Comparison of ENCODE assay signal across 8 cellular contexts in the genomic region with DNA sequence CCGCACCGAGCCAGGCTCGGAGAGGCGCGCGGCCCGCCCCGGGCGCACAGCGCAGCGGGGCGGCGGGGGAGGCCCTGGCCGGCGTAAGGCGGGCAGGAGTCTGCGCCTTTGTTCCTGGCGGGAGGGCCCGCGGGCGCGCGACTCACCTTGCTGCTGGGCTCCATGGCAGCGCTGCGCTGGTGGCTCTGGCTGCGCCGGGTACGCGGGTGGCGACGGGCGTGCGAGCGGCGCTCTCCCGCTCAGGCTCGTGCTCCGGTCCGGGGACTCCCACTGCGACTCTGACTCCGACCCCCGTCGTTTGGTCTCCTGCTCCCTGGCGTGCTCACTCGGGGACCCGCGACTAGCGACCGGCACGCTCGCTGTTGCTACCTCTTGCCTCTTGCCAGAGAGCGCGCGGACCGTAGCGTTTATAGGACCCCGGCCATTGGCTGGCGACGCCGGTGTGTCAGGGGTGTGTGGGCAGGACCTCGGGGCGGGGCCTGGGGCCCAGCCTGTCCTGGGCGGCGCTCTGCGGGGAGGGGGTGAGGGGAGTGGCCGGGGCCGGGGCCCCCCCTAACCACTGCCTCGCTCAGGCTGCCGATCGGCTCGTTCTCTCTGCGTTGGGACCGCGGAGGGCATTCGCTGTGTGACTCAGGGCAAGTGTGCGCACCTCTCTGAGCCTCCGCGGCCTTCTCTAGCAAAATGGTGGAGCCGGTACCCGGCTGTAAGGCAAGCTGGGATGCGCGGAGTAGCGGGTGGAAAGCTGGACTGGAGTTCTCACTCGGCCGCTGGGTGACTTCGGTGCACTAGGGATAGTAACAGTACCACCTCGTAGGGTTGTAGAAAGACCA. TPM values are rescaled to one million over a fixed set of nuclear protein-coding genes. Genes with fewer than 3 reads are reported as not detected.
DNase-seq lines count a peak whose midpoint lies in the region; TF ChIP-seq lines count a peak whose summit lies in the region.

A gene (minus strand): TSS at position 381 of the 830 bp plus-strand sequence. CDS start 217 bp downstream, at position 164.

- H3F3A ChIP-seq in Loucy (ENCODE audit: low read depth) (no peaks in the 10 kb centered on the region), neural progenitor cell (ENCODE audit: low read depth) (peaks cover 26% of the 10 kb centered on the region)

- peak; percentile 96 for TF ChIP-seq POLR2A in Raji (IDR thresholded peaks at IDR 0.05; ENCODE audit: insufficient read depth, low read depth, low read length)

- H3K27me3 Mint-ChIP-seq in neural progenitor cell (ENCODE audit: insufficient read depth, low read depth) = peaks cover 18% of the 10 kb centered on the region

- H3K4me1 ChIP-seq in Loucy (ENCODE audit: insufficient read depth, low read length, poor library complexity, severe bottlenecking) (peaks cover 52% of the 10 kb centered on the region), neural progenitor cell (peaks cover 60% of the 10 kb centered on the region), stomach smooth muscle (ENCODE audit: control insufficient read depth, insufficient read depth, low read length) (peaks cover 37% of the 10 kb centered on the region)

- peak within 1 kb of the TSS; percentile 99 for H3K4me3 Mint-ChIP-seq in neural progenitor cell

- peak within 1 kb of the TSS; percentile 86 for H3K9ac ChIP-seq in Loucy (ENCODE audit: low read depth, low read length, poor library complexity, severe bottlenecking)
- peak within 1 kb of the TSS; percentile 82 for H3K9ac ChIP-seq in neural progenitor cell
- peak within 1 kb of the TSS; percentile 74 to 85 for H3K9ac ChIP-seq in stomach smooth muscle (ENCODE audit: low read length in 2 of 2)

- DNase-seq in ELF-1 (ENCODE audit: low read depth, low spot score) (peak; percentile 94), H7 (peak; percentile 99), foreskin fibroblast (peak; percentile 95 to 98), neural progenitor cell (ENCODE audit: low spot score) (peak; percentile 98)
- DNase-seq in activated effector memory CD4-positive, alpha-beta T cell treated with anti-CD3 and anti-CD28 coated beads, Interleukin-2, amount 50 U/mL, for 16 hours = peak; percentile 98

- peak within 1 kb of the TSS; percentile 99 for H3K4me2 ChIP-seq in Loucy (ENCODE audit: low read depth, low read length, poor library complexity, severe bottlenecking)
- peak within 1 kb of the TSS; percentile 100 for H3K4me2 ChIP-seq in neural progenitor cell

- H3K79me2 ChIP-seq in Loucy (ENCODE audit: insufficient read depth, low read length) (peaks cover 49% of the 10 kb centered on the region), neural progenitor cell (ENCODE audit: low read depth) (peaks cover 72% of the 10 kb centered on the region)

- H3K27ac Mint-ChIP-seq in neural progenitor cell = peak within 1 kb of the TSS; percentile 92

- peaks cover 42% of the 10 kb centered on the region for H4K20me1 ChIP-seq in Loucy (ENCODE audit: insufficient read depth, low read length, poor library complexity, severe bottlenecking)
- H4K20me1 ChIP-seq in neural progenitor cell (ENCODE audit: low read depth) = peaks cover 49% of the 10 kb centered on the region

- H3K36me3 ChIP-seq in H7 (replicated peaks; ENCODE audit: control insufficient read depth, insufficient read depth, low read length) = peaks cover 18% of the 10 kb centered on the region
- H3K36me3 ChIP-seq in Loucy (ENCODE audit: insufficient read depth, low read length) = no peaks in the 10 kb centered on the region; the same call in 1 of the 2 replicates
- H3K36me3 ChIP-seq in neural progenitor cell = peaks cover 3% of the 10 kb centered on the region
- no peaks in the 10 kb centered on the region for H3K36me3 ChIP-seq in stomach smooth muscle (ENCODE audit: control insufficient read depth in 2 of 2, insufficient read depth in 2 of 2, low read length in 2 of 2)

- no peaks in the 10 kb centered on the region for H3K9me2 ChIP-seq in Loucy (replicated peaks; ENCODE audit: low read depth, low read length)

- no peak for TF ChIP-seq CTCF in Loucy (conservative IDR thresholded peaks at IDR 0.05; ENCODE audit: low read length)
- no peak for TF ChIP-seq CTCF in foreskin fibroblast (IDR thresholded peaks at IDR 0.05; ENCODE audit: low read depth, low read length)
- TF ChIP-seq CTCF in neural progenitor cell (IDR thresholded peaks at IDR 0.05) = no peak

- H3K4me3 ChIP-seq in H7 (ENCODE audit: insufficient read depth, low read depth, low read length) (peak within 1 kb of the TSS; percentile 100), Loucy (ENCODE audit: low read length, poor library complexity, severe bottlenecking) (peak within 1 kb of the TSS; percentile 87), foreskin fibroblast (ENCODE audit: low read depth in 1 of 2, low read length in 2 of 2) (peak within 1 kb of the TSS; percentile 71 to 76), neural progenitor cell (peak within 1 kb of the TSS; percentile 100), stomach smooth muscle (ENCODE audit: low read length in 2 of 2) (peak within 1 kb of the TSS; percentile 89 to 90)

- H2AFZ ChIP-seq in Loucy (ENCODE audit: low read length) (peak within 1 kb of the TSS; percentile 78), neural progenitor cell (replicated peaks) (no peak within 1 kb of the TSS)

- H3K9me3 Mint-ChIP-seq in neural progenitor cell = no peaks in the 10 kb centered on the region

- no peaks in the 10 kb centered on the region; the same call in 1 of the 2 replicates for H3K27me3 ChIP-seq in H7 (ENCODE audit: control insufficient read depth, insufficient read depth, low read length)
- no peaks in the 10 kb centered on the region for H3K27me3 ChIP-seq in Loucy (ENCODE audit: insufficient read depth, low read length, poor library complexity, severe bottlenecking)
- H3K27me3 ChIP-seq in neural progenitor cell = no peaks in the 10 kb centered on the region
- H3K27me3 ChIP-seq in stomach smooth muscle (ENCODE audit: control insufficient read depth in 1 of 2, insufficient read depth in 2 of 2, low read length in 2 of 2) = peaks cover 0 to 2% of the 10 kb centered on the region in 2 donors

- peaks cover 69% of the 10 kb centered on the region for H3K4me1 Mint-ChIP-seq in neural progenitor cell

- H3K9me3 ChIP-seq in Loucy (ENCODE audit: insufficient read depth, low read depth, low read length) (no peaks in the 10 kb centered on the region), neural progenitor cell (ENCODE audit: low read depth) (no peaks in the 10 kb centered on the region), stomach smooth muscle (ENCODE audit: control insufficient read depth in 2 of 2, low read length in 2 of 2) (no peaks in the 10 kb centered on the region)

- peak within 1 kb of the TSS; percentile 84 for H3K27ac ChIP-seq in neural progenitor cell
- peak within 1 kb of the TSS; percentile 78 for H3K27ac ChIP-seq in stomach smooth muscle (ENCODE audit: low read length)

- H3K36me3 Mint-ChIP-seq in neural progenitor cell = peaks cover 26% of the 10 kb centered on the region

RNA-seq across cellular contexts. Expression of the gene that starts here (rescaled TPM):
- total RNA-seq in H7 (2014; rRNA removed; shearing (Covaris generic)) = 90.9 and 93.7 TPM in 2 replicates
- total RNA-seq in neural progenitor cell (ENCODE audit: low replicate concordance) = 303 and 720 TPM in 2 replicates

Comparison
In these comparisons a context has a peak if more than half of its experiments do, and no peak if none do; other contexts are left out.
1. Peak in every context shown above with its lines: DNase-seq, H3K4me3 ChIP-seq and H3K27ac ChIP-seq.